ENCODE assay signal across 9 cellular contexts in genomic region chr1:21818661-21819060, GRCh38. TPM values are rescaled to one million over a fixed set of nuclear protein-coding genes. Genes with fewer than 3 reads are reported as not detected.
DNase-seq lines count a peak whose midpoint lies in the region; ATAC-seq and TF ChIP-seq lines count a peak whose summit lies in the region.
"Had no signal": no experiment of that assay in that cellular context is flagged by ENCODE, and none has a peak within 500 bp of the region (broad histone marks: within the 10 kb centered on the region; RNA-seq: fewer than 3 reads in every experiment).

No MANE protein-coding gene starts in this region.

- H3K27ac ChIP-seq in RWPE2 (ENCODE audit: poor library complexity, severe bottlenecking) = no peak overlapping the region

- H3K4me1 ChIP-seq in RWPE2 (ENCODE audit: insufficient read depth, poor library complexity, severe bottlenecking) = no peaks in the 10 kb centered on the region

- intact Hi-C loops in sciatic nerve (cut with DNase I) = no loop called here

- H3K27me3 ChIP-seq in RWPE2 (ENCODE audit: insufficient read depth, poor library complexity, severe bottlenecking) = no peaks in the 10 kb centered on the region

- no peak overlapping the region for H3K4me3 ChIP-seq in RWPE2 (ENCODE audit: severe bottlenecking)
- H3K4me3 ChIP-seq in cardiac fibroblast (replicated peaks in 1 of 2; ENCODE audit: low read depth in 2 of 2, low read length in 2 of 2) = no peak overlapping the region

- DNase-seq in SKM-1 treated with dmso at 0.1 percent for 144 hours (lab: John Stamatoyannopoulos, UW; ENCODE audit: unreplicated experiment) (peak; percentile 46), SKM-1 (lab: John Stamatoyannopoulos, UW; ENCODE audit: unreplicated experiment) (no peak), RWPE2 (ENCODE audit: low spot score) (no peak), cardiac fibroblast (ENCODE audit: low read depth in 2 of 2) (peak; percentile 34 to 49), sciatic nerve (ENCODE audit: low spot score) (no peak), A172 (ENCODE audit: low spot score) (no peak)

- TF ChIP-seq CTCF in RWPE2 (IDR thresholded peaks at IDR 0.05; ENCODE audit: poor library complexity, severe bottlenecking) (no peak), cardiac fibroblast (IDR thresholded peaks at IDR 0.05; ENCODE audit: low read depth, low read length) (no peak)

- H3K9me3 ChIP-seq in RWPE2 (ENCODE audit: severe bottlenecking) = peaks cover 2% of the 10 kb centered on the region

- ATAC-seq in RWPE2 (ENCODE audit: low read depth) (peak; percentile 44), sciatic nerve (peak; percentile 19), GM21723 (IDR thresholded peaks at IDR 0.05; ENCODE audit: unreplicated experiment) (no peak), HG03432 (IDR thresholded peaks at IDR 0.05; ENCODE audit: unreplicated experiment) (no peak)

- no peaks in the 10 kb centered on the region for H3K36me3 ChIP-seq in RWPE2 (ENCODE audit: low read depth)

RNA-seq across cellular contexts. Expression of gene LDLRAD2, which starts 6.6 kb away (rescaled TPM):
- 0.13 TPM for total RNA-seq in sciatic nerve
- total RNA-seq in A172 (2014; rRNA removed; shearing (Covaris generic)) = not detected in 2 replicates
- total RNA-seq: subcutaneous adipose tissue had no signal

RNA-seq across cellular contexts. Expression of gene USP48, which starts 35.7 kb away (rescaled TPM):
- total RNA-seq in sciatic nerve = 112 TPM
- total RNA-seq in A172 (2014; rRNA removed; shearing (Covaris generic)) = 16.0 and 22.8 TPM in 2 replicates

Comparison
In these comparisons a context has a peak if more than half of its experiments do, and no peak if none do; other contexts are left out.
1. DNase-seq: peak in SKM-1 treated with dmso at 0.1 percent for 144 hours (single experiment) and cardiac fibroblast (2 of 2); none in SKM-1 (single experiment), RWPE2 (single experiment), sciatic nerve (single experiment) and A172 (single experiment).
2. ATAC-seq: peak in RWPE2 (single experiment) and sciatic nerve (single experiment); none in GM21723 (single experiment) and HG03432 (single experiment).